37 cellular contexts compared by ENCODE assay signal in genomic region chr5:151565971-151566370, GRCh38. TPM values are rescaled to one million over a fixed set of nuclear protein-coding genes. Genes with fewer than 3 reads are reported as not detected.
DNase-seq lines count a peak whose midpoint lies in the region; ATAC-seq, FAIRE-seq and TF ChIP-seq lines count a peak whose summit lies in the region.
"Had no signal": no experiment of that assay in that cellular context is flagged by ENCODE, and none has a peak within 500 bp of the region (broad histone marks: within the 10 kb centered on the region; RNA-seq: fewer than 3 reads in every experiment).

No MANE protein-coding gene starts in this region.

- no peaks in the 10 kb centered on the region for H3K27me3 ChIP-seq in bronchial epithelial cell (ENCODE audit: control insufficient read depth, insufficient read depth, low read length)
- H3K27me3 ChIP-seq: BE2C; BLaER1; BLaER1 treated with 17β-estradiol and CSF1 and Interleukin-3, amounts not matched to agents 10 nM and 100 nM had no signal

- TF ChIP-seq CTCF in RWPE1 (conservative IDR thresholded peaks at IDR 0.05; ENCODE audit: low read depth) (no peak), bronchial epithelial cell (IDR thresholded peaks at IDR 0.05; ENCODE audit: insufficient read depth, low read length, severe bottlenecking) (no peak)

- CTCF ChIA-PET in RWPE1 (lab: Yijun Ruan, JAX): no interaction called here

- no peak overlapping the region for H3K4me3 ChIP-seq in bronchial epithelial cell (ENCODE audit: low read depth, low read length)
- H3K4me3 ChIP-seq: A549; BLaER1; BLaER1 treated with 17β-estradiol and CSF1 and Interleukin-3, amounts not matched to agents 10 nM and 100 nM had no signal

- peak; percentile 52 for FAIRE-seq in bronchial epithelial cell (lab: Jason Lieb, UNC)
- FAIRE-seq: A204.1, A549, D721Med had no signal

- POLR2A ChIA-PET in RWPE1 (lab: Yijun Ruan, JAX; ENCODE audit: low non-redundant PET): no interaction called here

- no peak for ATAC-seq in HG02973 (IDR thresholded peaks at IDR 0.05; ENCODE audit: unreplicated experiment)
- ATAC-seq: A549; CD8-positive, alpha-beta T cell had no signal

- peak overlapping the region; percentile 57 for H3K27ac ChIP-seq in RWPE1
- H3K27ac ChIP-seq: 22Rv1; A549; BLaER1; BLaER1 treated with 17β-estradiol and CSF1 and Interleukin-3, amounts not matched to agents 10 nM and 100 nM; C4-2B had no signal

- peaks cover 54% of the 10 kb centered on the region for H3K36me3 ChIP-seq in bronchial epithelial cell (ENCODE audit: control insufficient read depth, insufficient read depth, low read length)
- H3K36me3 ChIP-seq: BE2C; BLaER1; BLaER1 treated with 17β-estradiol and CSF1 and Interleukin-3, amounts not matched to agents 10 nM and 100 nM had no signal

- no peak for DNase-seq in RWPE1 (ENCODE audit: low spot score)
- DNase-seq in bronchial epithelial cell (ENCODE audit: low read depth): no peak
- peak; percentile 30 for DNase-seq in islet precursor cell
- peak; percentile 55 for DNase-seq in mesenteric fat pad (ENCODE audit: low spot score)
- no peak for DNase-seq in activated CD4-positive, CD25-positive, alpha-beta regulatory T cell treated with anti-CD3 and anti-CD28 coated beads, Interleukin-2, amount 50 U/mL, for 72 hours
- no peak for DNase-seq in cerebellar cortex (ENCODE audit: low spot score)
- DNase-seq in NCI-H82 (lab: John Stamatoyannopoulos, UW): no peak
- DNase-seq: 8988T; ACHN; AML-193; BE2C; C1 segment of cervical spinal cord; Caco-2; Calu3; CD4-positive, alpha-beta memory T cell; CD4-positive, alpha-beta T cell; CD4-positive, CD25-positive, alpha-beta regulatory T cell; CD8-positive, alpha-beta memory T cell; CD8-positive, alpha-beta T cell; COR-L47; DMS 273 treated with DMSO at 0.1 percent for 48 hours; DMS153; DMS53; DMS79; DMS79 treated with DMSO at 0.1 percent for 48 hours; DND-41; EL had no signal

RNA-seq across cellular contexts. Expression of gene FAT2, which starts 25.2 kb away (rescaled TPM):
- total RNA-seq in bronchial epithelial cell (34.2 and 62.6 TPM in 2 replicates), mesenteric fat pad (0.51 TPM)
- total RNA-seq: A673; B cell; Calu3; CD4-positive, alpha-beta memory T cell; CD4-positive, alpha-beta T cell; CD4-positive, CD25-positive, alpha-beta regulatory T cell; CD8-positive, alpha-beta memory T cell; CD8-positive, alpha-beta T cell had no signal

Comparison
In these comparisons a context has a peak if more than half of its experiments do, and no peak if none do; other contexts are left out.
1. DNase-seq: peak in islet precursor cell (single experiment) and mesenteric fat pad (single experiment); none in RWPE1 (single experiment), bronchial epithelial cell (single experiment), activated CD4-positive, CD25-positive, alpha-beta regulatory T cell treated with anti-CD3 and anti-CD28 coated beads, Interleukin-2, amount 50 U/mL, for 72 hours (single experiment), cerebellar cortex (single experiment) and NCI-H82 (single experiment).
2. RNA of gene FAT2, which starts 25.2 kb away (total RNA-seq): 34.2 to 62.6 TPM in bronchial epithelial cell; 0.51 TPM in mesenteric fat pad (single experiment); every median in the first group is over 10 times any median in the second.